In genomic region chr5:143554918-143555477, GRCh38 we compare ENCODE assay signal across 10 cellular contexts.
A peak's percentile ranks its signal among the peaks of the same experiment; 100 is the strongest.
DNase-seq lines count a peak whose midpoint lies in the region; ATAC-seq, FAIRE-seq and TF ChIP-seq lines count a peak whose summit lies in the region.
"Had no signal": no experiment of that assay in that cellular context is flagged by ENCODE, and none has a peak within 500 bp of the region (broad histone marks: within the 10 kb centered on the region; RNA-seq: fewer than 3 reads in every experiment).

No MANE protein-coding gene starts in this region.

- H3K9me3 ChIP-seq in IMR-90 (ENCODE audit: control insufficient read depth, insufficient read depth, low read length) (no peaks in the 10 kb centered on the region), SJSA1 (replicated peaks) (no peaks in the 10 kb centered on the region), small intestine (ENCODE audit: control insufficient read depth, low read depth) (no peaks in the 10 kb centered on the region)

- H3K56ac ChIP-seq in IMR-90 (ENCODE audit: extremely low read depth, insufficient read depth, low read length), result peak overlapping the region; percentile 59

- H3K14ac ChIP-seq in IMR-90 (replicated peaks; ENCODE audit: low read depth, low read length), result peak overlapping the region; percentile 39

- no CpG with 5 or more reads among the region's 4 CpGs for WGBS in IMR-90 (ENCODE audit: extremely low coverage in 2 of 2, insufficient read length in 1 of 2), 2 experiments
- 65 to 70% (median 65%) methylated on average over 4 of the region's 4 CpGs for WGBS in small intestine, 3 donors

- H3K4me1 ChIP-seq in IMR-90 (ENCODE audit: control insufficient read depth, insufficient read depth, low read length) (peaks cover 19% of the 10 kb centered on the region), SJSA1 (replicated peaks) (peaks cover 50% of the 10 kb centered on the region), small intestine (ENCODE audit: control insufficient read depth in 2 of 2, insufficient read depth in 1 of 2, low read depth in 1 of 2, low read length in 1 of 2) (no peaks in the 10 kb centered on the region), GM23338 (ENCODE audit: insufficient read depth) (no peaks in the 10 kb centered on the region)

- no peaks in the 10 kb centered on the region; a peak in 1 of 4 replicates for H3K79me1 ChIP-seq in IMR-90 (ENCODE audit: low read depth in 1 of 2, low read length in 2 of 2)

- H2AK9ac ChIP-seq in IMR-90 (replicated peaks; ENCODE audit: low read depth, low read length, poor library complexity), result peak overlapping the region; percentile 60

- ATAC-seq in IMR-90 (ENCODE audit: low read depth) (peak; percentile 20), GM23338 (no peak), GM19397 (IDR thresholded peaks at IDR 0.05; ENCODE audit: unreplicated experiment) (no peak), GM18502 (IDR thresholded peaks at IDR 0.05; ENCODE audit: poor library complexity, unreplicated experiment) (no peak)

- H3K9me3 Mint-ChIP-seq in GM23338, result no peaks in the 10 kb centered on the region; the same call in 2 of the 3 replicates
- H3K9me3 Mint-ChIP-seq: CD4-positive, alpha-beta T cell had no signal

- peak overlapping the region; percentile 72 for H4K91ac ChIP-seq in IMR-90 (ENCODE audit: insufficient read depth, low read depth, low read length)

- TF ChIP-seq CTCF in IMR-90 (conservative IDR thresholded peaks at IDR 0.05; ENCODE audit: low read depth, low read length) (no peak), fibroblast of pulmonary artery (IDR thresholded peaks at IDR 0.05; ENCODE audit: low read length, missing control alignments) (no peak), GM23338 (conservative IDR thresholded peaks at IDR 0.05; ENCODE audit: low read depth in 2 of 2) (no peak)

- peak overlapping the region; percentile 83 for H3K4ac ChIP-seq in IMR-90 (ENCODE audit: low read depth, low read length)

- peak overlapping the region; percentile 61 for H3K23ac ChIP-seq in IMR-90 (ENCODE audit: low read depth, low read length)

- H4K20me1 ChIP-seq in IMR-90 (ENCODE audit: insufficient read depth, low read length) (no peaks in the 10 kb centered on the region), GM23338 (replicated peaks; ENCODE audit: insufficient read depth) (no peaks in the 10 kb centered on the region)

- H3K4me3 Mint-ChIP-seq in GM23338, result no peak overlapping the region
- H3K4me3 Mint-ChIP-seq: CD4-positive, alpha-beta T cell had no signal

- no peaks in the 10 kb centered on the region for H3K36me3 Mint-ChIP-seq in GM23338 (ENCODE audit: low read depth)

- H3K27me3 ChIP-seq in IMR-90 (ENCODE audit: control insufficient read depth, insufficient read depth, low read length) (no peaks in the 10 kb centered on the region), SJSA1 (replicated peaks) (no peaks in the 10 kb centered on the region), small intestine (ENCODE audit: control insufficient read depth in 2 of 2, insufficient read depth in 2 of 2, low read length in 2 of 2) (no peaks in the 10 kb centered on the region), GM23338 (ENCODE audit: insufficient read depth) (no peaks in the 10 kb centered on the region)

- DNase-seq in IMR-90 (peak; percentile 84), SJSA1 (ENCODE audit: low read depth in 1 of 2, low spot score in 2 of 2) (no peak), fibroblast of pulmonary artery (ENCODE audit: low read depth) (peak; percentile 41), small intestine (peak; percentile 67), GM23338 (ENCODE audit: low spot score) (no peak)
- DNase-seq: activated CD4-positive, alpha-beta T cell treated with anti-CD3 and anti-CD28 coated beads for 4 hours; CD4-positive, alpha-beta T cell; T-helper 2 cell had no signal

- no peak overlapping the region for H3K4me3 ChIP-seq in IMR-90 (ENCODE audit: insufficient read depth, low read depth, low read length)
- H3K4me3 ChIP-seq in SJSA1, result no peak overlapping the region
- no peak overlapping the region for H3K4me3 ChIP-seq in fibroblast of pulmonary artery (replicated peaks; ENCODE audit: low read depth, low read length)
- H3K4me3 ChIP-seq in small intestine (ENCODE audit: low read depth in 1 of 2, low read length in 2 of 2), result no peak overlapping the region
- H3K4me3 ChIP-seq in GM23338, result no peak overlapping the region

- H3K4me1 Mint-ChIP-seq in GM23338, result no peaks in the 10 kb centered on the region

- no peaks in the 10 kb centered on the region for H3K36me3 ChIP-seq in IMR-90 (ENCODE audit: control insufficient read depth, insufficient read depth, low read length)
- H3K36me3 ChIP-seq in SJSA1, result no peaks in the 10 kb centered on the region
- no peaks in the 10 kb centered on the region for H3K36me3 ChIP-seq in small intestine (ENCODE audit: control insufficient read depth in 2 of 2, insufficient read depth in 2 of 2, low read length in 2 of 2)
- H3K36me3 ChIP-seq in GM23338 (ENCODE audit: insufficient read depth), result no peaks in the 10 kb centered on the region

- no peak for TF ChIP-seq POLR2A in IMR-90 (IDR thresholded peaks at IDR 0.05; ENCODE audit: low read depth, low read length)

- H3K27ac ChIP-seq in IMR-90 (ENCODE audit: insufficient read depth, low read length), result peak overlapping the region; percentile 75
- peak overlapping the region; percentile 45 for H3K27ac ChIP-seq in SJSA1
- no peak overlapping the region for H3K27ac ChIP-seq in small intestine (ENCODE audit: low read depth in 1 of 2, low read length in 1 of 2)
- no peak overlapping the region for H3K27ac ChIP-seq in GM23338 (ENCODE audit: low read depth)

- peak overlapping the region; percentile 78 for H3K18ac ChIP-seq in IMR-90 (ENCODE audit: low read depth, low read length)

- no peak overlapping the region for H3K9ac ChIP-seq in IMR-90 (ENCODE audit: low read depth, low read length)

- dilution Hi-C loops in IMR-90 (cut with HindIII; ENCODE audit: low sequenced_read_pairs, unreplicated experiment), result no loop called here

- in situ Hi-C loops in IMR-90 (cut with MboI; ENCODE audit: low sequenced_read_pairs), result no loop called here

- H3K27me3 Mint-ChIP-seq in GM23338 (ENCODE audit: insufficient read depth, low read depth, poor library complexity), result no peaks in the 10 kb centered on the region

- FAIRE-seq in small intestine (lab: Jason Lieb, UNC), result no peak

- POLR2A ChIA-PET in IMR-90 (lab: Charles Lee; ENCODE audit: unreplicated experiment), result no interaction called here

- H3K4me2 ChIP-seq in IMR-90 (ENCODE audit: low read depth, low read length), result no peak overlapping the region; the same call in 1 of the 2 replicates
- no peak overlapping the region for H3K4me2 ChIP-seq in GM23338

- no peak overlapping the region for H3K27ac Mint-ChIP-seq in GM23338
- H3K27ac Mint-ChIP-seq: CD4-positive, alpha-beta T cell had no signal

- no peak for TF ChIP-seq RAD21 in IMR-90 (IDR thresholded peaks at IDR 0.05; ENCODE audit: low read length)

- peak overlapping the region; percentile 71 for H2BK20ac ChIP-seq in IMR-90 (ENCODE audit: low read depth, low read length)

- peak overlapping the region; percentile 5 to 76; a peak in 3 of 4 replicates for H4K8ac ChIP-seq in IMR-90 (ENCODE audit: low read depth in 2 of 2, low read length in 2 of 2)

- CTCF ChIA-PET in IMR-90 (lab: Yijun Ruan, JAX), result interaction anchor here (1.2 to 1.4 kb wide), 2 partner anchors 217 to 587 kb away, joined by 3 to 4 read pairs; no protein-coding TSS in a partner anchor

- 0 out of 2 replicates have a peak, but pooled peaks cover 11% of the 10 kb centered on the region for H3K9me2 ChIP-seq in GM23338 (ENCODE audit: insufficient read depth)

- peaks cover 11% of the 10 kb centered on the region for H3K9me1 ChIP-seq in IMR-90 (ENCODE audit: insufficient read depth, low read length)

- H2AFZ ChIP-seq in IMR-90 (replicated peaks; ENCODE audit: low read length, poor library complexity) (peak overlapping the region; percentile 77), GM23338 (no peak overlapping the region; the same call in 1 of the 2 replicates)

- peak overlapping the region; percentile 0; the same call in 1 of the 2 replicates for H4K5ac ChIP-seq in IMR-90 (ENCODE audit: low read depth, low read length)

- intact Hi-C loops in IMR-90 (cut with micrococcal nuclease), result loop anchor here (2.0 kb wide), 1 partner anchor 150 kb away; no protein-coding TSS in a partner anchor

- peak overlapping the region; percentile 53; the same call in 1 of the 3 replicates for H2BK15ac ChIP-seq in IMR-90 (ENCODE audit: low read depth, low read length)

- no peaks in the 10 kb centered on the region for H3K79me2 ChIP-seq in GM23338 (replicated peaks; ENCODE audit: insufficient read depth)

- H2BK5ac ChIP-seq in IMR-90 (ENCODE audit: low read depth, low read length, poor library complexity, severe bottlenecking), result peak overlapping the region; percentile 99

- H3F3A ChIP-seq in GM23338 (replicated peaks; ENCODE audit: low read depth), result no peaks in the 10 kb centered on the region

- no TSS peak for BruUV-seq in IMR-90 (replicated peaks; lab: Mats Ljungman, UMichigan)

- H2BK120ac ChIP-seq in IMR-90 (ENCODE audit: low read depth, low read length), result peak overlapping the region; percentile 87

- H2AK5ac ChIP-seq in IMR-90 (ENCODE audit: low read depth, low read length), result peak overlapping the region; percentile 52

TF ChIP-seq in IMR-90, 13 proteins besides CTCF, POLR2A, EP300 and RAD21 (continues in another document):
- TF ChIP-seq USF2 (IDR thresholded peaks at IDR 0.05; ENCODE audit: low read depth, low read length) (no peak), CEBPB (IDR thresholded peaks at IDR 0.05; ENCODE audit: low read depth, low read length) (peak; percentile 98), NFE2L2 (IDR thresholded peaks at IDR 0.05; ENCODE audit: low read depth, low read length) (no peak)

TF ChIP-seq in GM23338, 12 proteins besides CTCF, POLR2A, EP300 and RAD21 (continues in another document):
- TF ChIP-seq ETS1 (IDR thresholded peaks at IDR 0.05), result no peak
- no peak for TF ChIP-seq ZNF114 (CRISPR knock-in tag; IDR thresholded peaks at IDR 0.05)
- TF ChIP-seq NANOG (IDR thresholded peaks at IDR 0.05; ENCODE audit: borderline replicate concordance), result no peak

Comparison
In these comparisons a context has a peak if more than half of its experiments do, and no peak if none do; other contexts are left out.
1. DNase-seq: peak in IMR-90 (single experiment), fibroblast of pulmonary artery (single experiment) and small intestine (single experiment); none in SJSA1 (0 of 2) and GM23338 (single experiment).
2. H3K27ac ChIP-seq: peak in IMR-90 (single experiment) and SJSA1 (single experiment); none in small intestine (0 of 2) and GM23338 (single experiment).